Comparison of ENCODE assay signal across 25 cellular contexts in genomic region chr3:167568634-167569033, GRCh38.
DNase-seq lines count a peak whose midpoint lies in the region; ATAC-seq, FAIRE-seq and TF ChIP-seq lines count a peak whose summit lies in the region.
"Had no signal": no experiment of that assay in that cellular context is flagged by ENCODE, and none has a peak within 500 bp of the region (broad histone marks: within the 10 kb centered on the region; RNA-seq: fewer than 3 reads in every experiment).

No MANE protein-coding gene starts in this region.

- H3K4me2 ChIP-seq in smooth muscle cell = no peak overlapping the region
- H3K4me2 ChIP-seq: BLaER1 had no signal

- FAIRE-seq in RCC 7860 (lab: Jason Lieb, UNC) = no peak
- FAIRE-seq: A204.1, GM12878, GM12892, GM18507 had no signal

- no peak overlapping the region for H3K4me3 ChIP-seq in smooth muscle cell
- H3K4me3 ChIP-seq: BLaER1, GM12878 had no signal

- CTCF ChIA-PET in HEK293T (lab: Yijun Ruan, JAX) = no interaction called here

- H3K79me2 ChIP-seq in smooth muscle cell (ENCODE audit: low read depth) = no peaks in the 10 kb centered on the region

- H2AFZ ChIP-seq in smooth muscle cell (ENCODE audit: low read depth) = no peak overlapping the region

- no peak overlapping the region for H3K9ac ChIP-seq in smooth muscle cell (ENCODE audit: low read depth)
- H3K9ac ChIP-seq: BLaER1 had no signal

- ATAC-seq in Right ventricle myocardium inferior (no peak), left cardiac atrium (no peak)
- ATAC-seq: GM12878 had no signal

- H3K27ac ChIP-seq in smooth muscle cell (ENCODE audit: low read depth) = no peak overlapping the region
- H3K27ac ChIP-seq: BLaER1 had no signal

- no peaks in the 10 kb centered on the region for H3K9me3 ChIP-seq in smooth muscle cell (replicated peaks; ENCODE audit: low read depth)
- H3K9me3 ChIP-seq: BE2C, BLaER1 had no signal

- WGBS in smooth muscle cell (ENCODE audit: low lambda C conversion rate) = 92% methylated on average over 2 of the region's 2 CpGs

- no peak for TF ChIP-seq CTCF in smooth muscle cell (IDR thresholded peaks at IDR 0.05; ENCODE audit: borderline replicate concordance, insufficient read depth, poor library complexity, severe bottlenecking)

- DNase-seq in Right ventricle myocardium inferior (ENCODE audit: missing footprints) (peak; percentile 22), left cardiac atrium (no peak), HEK293T (ENCODE audit: extremely low spot score) (no peak), smooth muscle cell (lab: John Stamatoyannopoulos, UW; ENCODE audit: unreplicated experiment) (no peak), RCC 7860 (ENCODE audit: low spot score) (no peak)
- DNase-seq: 8988T; ACHN; BE2C; C1 segment of cervical spinal cord; CD4-positive, alpha-beta memory T cell; CD4-positive, CD25-positive, alpha-beta regulatory T cell; CD8-positive, alpha-beta memory T cell; COR-L47; DMS 273 treated with DMSO at 0.1 percent for 48 hours; DMS153; DMS53; DMS79; DND-41; EL; GDM1 had no signal

- H3F3A ChIP-seq in smooth muscle cell (ENCODE audit: low read depth) = no peaks in the 10 kb centered on the region

- H4K20me1 ChIP-seq in smooth muscle cell (ENCODE audit: low read depth) = no peaks in the 10 kb centered on the region
- H4K20me1 ChIP-seq: BLaER1 had no signal

- no peaks in the 10 kb centered on the region for H3K27me3 ChIP-seq in smooth muscle cell (ENCODE audit: low read depth)
- H3K27me3 ChIP-seq: BE2C, BLaER1 had no signal

- POLR2A ChIA-PET in HEK293T (lab: Yijun Ruan, JAX) = no interaction called here

- intact Hi-C loops in Right ventricle myocardium inferior (cut with DNase I) = no loop called here
- intact Hi-C loops in left cardiac atrium (cut with DNase I) = no loop called here

- no peaks in the 10 kb centered on the region for H3K4me1 ChIP-seq in smooth muscle cell (ENCODE audit: low read depth)
- H3K4me1 ChIP-seq: BE2C, BLaER1 had no signal

- no peaks in the 10 kb centered on the region for H3K36me3 ChIP-seq in smooth muscle cell (ENCODE audit: low read depth)
- H3K36me3 ChIP-seq: BE2C, BLaER1 had no signal

TF ChIP-seq in HEK293T, 16 proteins besides CTCF, POLR2A, EP300 and RAD21:
- TF ChIP-seq NFRKB (IDR thresholded peaks at IDR 0.05) (no peak), ZNF384 (IDR thresholded peaks at IDR 0.05) (peak; percentile 16; the same call in 1 of the 2 replicates)
